In the genomic region with DNA sequence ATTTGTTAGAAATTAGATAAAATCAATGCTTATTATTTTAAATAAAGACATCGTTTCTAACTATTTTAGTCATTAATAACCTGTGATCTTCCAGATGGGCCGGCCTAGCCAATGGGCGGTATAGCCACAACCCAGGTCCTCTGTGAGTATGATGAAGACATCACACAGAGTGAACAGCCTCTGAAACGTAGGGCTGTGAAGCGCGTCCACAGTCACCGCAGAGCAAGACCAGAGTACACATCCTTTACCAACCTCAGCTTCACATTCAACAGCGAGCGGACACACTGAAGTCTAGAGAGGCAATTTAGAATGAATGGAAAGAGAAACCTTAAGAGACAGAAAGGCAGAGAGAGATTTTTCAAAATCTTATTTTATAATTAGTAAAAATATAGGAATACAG, we compare ENCODE assay signal across 12 cellular contexts.
DNase-seq lines count a peak whose midpoint lies in the region; ATAC-seq and TF ChIP-seq lines count a peak whose summit lies in the region.
"Had no signal": no experiment of that assay in that cellular context is flagged by ENCODE, and none has a peak within 500 bp of the region (broad histone marks: within the 10 kb centered on the region; RNA-seq: fewer than 3 reads in every experiment).

No MANE protein-coding gene starts in this region.

- ATAC-seq in GM18499 (IDR thresholded peaks at IDR 0.05; ENCODE audit: insufficient read depth, unreplicated experiment) (peak; percentile 77), GM19455 (IDR thresholded peaks at IDR 0.05; ENCODE audit: unreplicated experiment) (peak; percentile 74), HG02885 (IDR thresholded peaks at IDR 0.05; ENCODE audit: poor library complexity, unreplicated experiment) (peak; percentile 95), HG03565 (IDR thresholded peaks at IDR 0.05; ENCODE audit: unreplicated experiment) (peak; percentile 97)

- no peak for TF ChIP-seq POLR2A in lower leg skin (IDR thresholded peaks at IDR 0.05)

- H3K4me3 ChIP-seq in lower leg skin (ENCODE audit: low read depth, poor library complexity, severe bottlenecking), result no peak overlapping the region
- H3K4me3 ChIP-seq: hepatocyte had no signal

- TF ChIP-seq CTCF in lower leg skin (IDR thresholded peaks at IDR 0.05), result no peak

- intact Hi-C loops in lower leg skin (cut with DNase I; ENCODE audit: low total_unique reads), result no loop called here

- 89 to 91% methylated on average over 9 of the region's 9 CpGs for WGBS in lower leg skin, 2 donors

- DNase-seq in hypothalamus (lab: John Stamatoyannopoulos, UW) (no peak), RPMI8226 (no peak), lower leg skin (ENCODE audit: low spot score in 2 of 2) (no peak), AG20443 (ENCODE audit: low spot score) (no peak)
- DNase-seq: activated CD8-positive, alpha-beta memory T cell treated with anti-CD3 and anti-CD28 coated beads, Interleukin-2, amount 50 U/mL, for 4 hours; AML-193; mammary epithelial cell had no signal
